In genomic region chr4:48905363-48906015, GRCh38 we compare ENCODE assay signal across 8 cellular contexts. TPM values are rescaled to one million over a fixed set of nuclear protein-coding genes. Genes with fewer than 3 reads are reported as not detected.
A peak's percentile ranks its signal among the peaks of the same experiment; 100 is the strongest.
DNase-seq lines count a peak whose midpoint lies in the region; ATAC-seq and TF ChIP-seq lines count a peak whose summit lies in the region.

No MANE protein-coding gene starts in this region.

- CTCF ChIA-PET in naive thymus-derived CD4-positive, alpha-beta T cell (lab: Charles Lee), result interaction anchor here (1.3 to 2.0 kb wide), 4 partner anchors 39 to 327 kb away, joined by 3 to 14 read pairs (median 7); no protein-coding TSS in a partner anchor

- POLR2A ChIA-PET in naive thymus-derived CD4-positive, alpha-beta T cell (lab: Charles Lee), result interaction anchor here (0.9 to 2.0 kb wide), 4 partner anchors 8 to 125 kb away, joined by 3 to 9 read pairs (median 8); partner anchors contain the start of gene FRYL

- H3K4me3 Mint-ChIP-seq in naive thymus-derived CD4-positive, alpha-beta T cell, result peak overlapping the region; percentile 85 to 99 (median 96)

- H3K9me3 Mint-ChIP-seq in naive thymus-derived CD4-positive, alpha-beta T cell, result no peaks in the 10 kb centered on the region

- H3K36me3 ChIP-seq in colonic mucosa, result no peaks in the 10 kb centered on the region
- peaks cover 15 to 31% (median 16%) of the 10 kb centered on the region in 3 experiments for H3K36me3 ChIP-seq in naive thymus-derived CD4-positive, alpha-beta T cell (ENCODE audit: control insufficient read depth in 2 of 3, insufficient read depth in 3 of 3, low read length in 3 of 3)

- no peaks in the 10 kb centered on the region for H3K27me3 Mint-ChIP-seq in naive thymus-derived CD4-positive, alpha-beta T cell

- DNase-seq in COLO668 (lab: John Stamatoyannopoulos, UW; ENCODE audit: unreplicated experiment) (peak; percentile 23), colonic mucosa (peak; percentile 33), Ammon's horn (ENCODE audit: low spot score) (no peak)
- no peak for DNase-seq in naive thymus-derived CD4-positive, alpha-beta T cell
- DNase-seq in effector CD4-positive, alpha-beta T cell, result no peak

- H3K4me1 Mint-ChIP-seq in naive thymus-derived CD4-positive, alpha-beta T cell, result peaks cover 36 to 72% (median 62%) of the 10 kb centered on the region in 7 donors

- TF ChIP-seq CTCF in LNCAP (IDR thresholded peaks at IDR 0.05) (peak; percentile 15; the same call in 1 of the 2 replicates), colonic mucosa (IDR thresholded peaks at IDR 0.05) (no peak)

- peak overlapping the region; percentile 82 to 84 for H3K9ac ChIP-seq in colonic mucosa (ENCODE audit: low read depth in 2 of 2, low read length in 2 of 2)

- no peak overlapping the region for H3K27ac ChIP-seq in colonic mucosa
- H3K27ac ChIP-seq in naive thymus-derived CD4-positive, alpha-beta T cell (ENCODE audit: low read depth, low read length), result peak overlapping the region; percentile 82

- no peaks in the 10 kb centered on the region for H3K4me1 ChIP-seq in colonic mucosa
- H3K4me1 ChIP-seq in naive thymus-derived CD4-positive, alpha-beta T cell (ENCODE audit: control insufficient read depth in 2 of 2, insufficient read depth in 2 of 2, low read length in 2 of 2), result peaks cover 18 to 33% of the 10 kb centered on the region in 2 donors

- no peak for ATAC-seq in naive thymus-derived CD4-positive, alpha-beta T cell
- no peak for ATAC-seq in HG02763 (IDR thresholded peaks at IDR 0.05; ENCODE audit: unreplicated experiment)
- no peak for ATAC-seq in HG02852 (IDR thresholded peaks at IDR 0.05; ENCODE audit: unreplicated experiment)

- no peaks in the 10 kb centered on the region for H3K9me3 ChIP-seq in colonic mucosa
- no peaks in the 10 kb centered on the region for H3K9me3 ChIP-seq in naive thymus-derived CD4-positive, alpha-beta T cell (ENCODE audit: control insufficient read depth in 2 of 3, low read length in 3 of 3)

- H3K27ac Mint-ChIP-seq in naive thymus-derived CD4-positive, alpha-beta T cell, result peak overlapping the region; percentile 74 to 99 (median 95)

- intact Hi-C loops in colonic mucosa (cut with DNase I), result loop anchor here (10.0 kb wide), 1 partner anchor 131 kb away; no protein-coding TSS in a partner anchor
- intact Hi-C loops in naive thymus-derived CD4-positive, alpha-beta T cell (cut with micrococcal nuclease), result loop anchor here (1.0 to 10.0 kb wide), 12 partner anchors 37 to 1421 kb away; partner anchors contain the start of genes FRYL (in 2 of the 2), NFXL1 (in 2 of the 2), OCIAD1 (in 2 of the 2) and SLAIN2 (in 2 of the 2)

- peak overlapping the region; percentile 93 for H3K4me3 ChIP-seq in colonic mucosa
- peak overlapping the region; percentile 80 for H3K4me3 ChIP-seq in naive thymus-derived CD4-positive, alpha-beta T cell (ENCODE audit: low read length)

- H3K36me3 Mint-ChIP-seq in naive thymus-derived CD4-positive, alpha-beta T cell, result peaks cover 7 to 32% (median 19%) of the 10 kb centered on the region in 5 donors

- no peaks in the 10 kb centered on the region for H3K27me3 ChIP-seq in colonic mucosa
- no peaks in the 10 kb centered on the region for H3K27me3 ChIP-seq in naive thymus-derived CD4-positive, alpha-beta T cell (ENCODE audit: control insufficient read depth in 2 of 2, insufficient read depth in 2 of 2, low read length in 2 of 2)

RNA-seq across cellular contexts. Expression of gene OCIAD2, which starts 1.1 kb away (rescaled TPM):
- 100 to 1,000 TPM in 1 of 2 donors, 10 to 100 TPM in 1; 55.7 to 124 TPM for total RNA-seq in colonic mucosa
- total RNA-seq in naive thymus-derived CD4-positive, alpha-beta T cell, result 100 to 1,000 TPM in 2 of 5 experiments, 10 to 100 TPM in 3; 42.0 to 142 (median 97.5) TPM
- polyA plus RNA-seq in naive thymus-derived CD4-positive, alpha-beta T cell, result 100 to 1,000 TPM; 299 to 398 TPM

Comparison
In these comparisons a context has a peak if more than half of its experiments do, and no peak if none do; other contexts are left out.
1. DNase-seq: peak in COLO668 (single experiment) and colonic mucosa (single experiment); none in naive thymus-derived CD4-positive, alpha-beta T cell (0 of 9), Ammon's horn (single experiment) and effector CD4-positive, alpha-beta T cell (single experiment).